In the genomic region with DNA sequence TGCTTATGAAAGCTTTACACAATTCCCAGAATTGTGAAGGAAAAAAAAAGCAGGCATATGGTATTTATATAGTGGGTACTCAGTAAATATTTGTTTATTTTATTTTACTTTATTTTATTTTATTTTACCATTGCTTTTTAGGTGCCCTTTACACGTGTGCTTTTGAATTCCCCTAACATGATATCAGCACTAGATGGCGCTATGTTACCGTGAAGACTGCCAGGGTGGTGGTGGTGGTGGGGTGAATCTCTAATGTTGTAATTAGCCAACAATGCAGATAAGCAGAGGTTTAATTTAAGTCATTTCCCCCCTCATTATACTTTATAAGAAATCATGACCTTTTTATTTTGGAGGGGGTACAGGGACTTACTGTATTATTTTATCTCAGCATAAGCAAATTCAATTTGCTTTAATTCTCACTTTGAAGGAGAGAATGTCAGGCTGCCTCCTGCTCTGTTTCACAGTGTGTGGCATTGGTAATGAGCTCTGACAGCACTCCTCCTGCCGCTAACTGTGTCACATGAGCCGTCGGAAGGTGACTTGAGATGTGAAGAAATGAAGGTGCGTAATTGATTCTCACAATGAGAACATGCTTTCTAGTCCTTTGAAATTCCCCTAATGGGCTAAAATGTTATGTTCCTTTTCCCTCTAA, we compare ENCODE assay signal across 7 cellular contexts.
A peak's percentile ranks its signal among the peaks of the same experiment; 100 is the strongest.
DNase-seq lines count a peak whose midpoint lies in the region; ATAC-seq, FAIRE-seq and TF ChIP-seq lines count a peak whose summit lies in the region.

No MANE protein-coding gene starts in this region.

- no peaks in the 10 kb centered on the region for H4K20me1 ChIP-seq in KMS-11 (ENCODE audit: insufficient read depth)

- H3K27ac ChIP-seq in KMS-11 (no peak overlapping the region), pancreas (no peak overlapping the region)

- no peaks in the 10 kb centered on the region for H3K9me3 ChIP-seq in pancreas

- no peak for TF ChIP-seq POLR2A in GM12892 (IDR thresholded peaks at IDR 0.05; ENCODE audit: low read depth, low read length)

- H3K9ac ChIP-seq in KMS-11 = no peak overlapping the region

- peak; percentile 22 for DNase-seq in DMS53 treated with DMSO at 0.1 percent for 48 hours (lab: John Stamatoyannopoulos, UW; ENCODE audit: unreplicated experiment)
- peak; percentile 27 for DNase-seq in GM20000 (ENCODE audit: low spot score)
- DNase-seq in SKM-1 (lab: John Stamatoyannopoulos, UW; ENCODE audit: unreplicated experiment) = peak; percentile 44
- DNase-seq in fibroblast of mammary gland (ENCODE audit: low read depth) = peak; percentile 50
- no peak for DNase-seq in pancreas
- DNase-seq in GM12892 (ENCODE audit: insufficient read length) = no peak

- H3K4me1 ChIP-seq in KMS-11 (ENCODE audit: low read depth, poor library complexity, severe bottlenecking) (no peaks in the 10 kb centered on the region), pancreas (no peaks in the 10 kb centered on the region)

- peak in 3 of 4 donors; percentile 69 to 83 (median 72) for ATAC-seq in pancreas

- no peaks in the 10 kb centered on the region for H3K79me2 ChIP-seq in KMS-11 (ENCODE audit: insufficient read depth, low read depth)

- intact Hi-C loops in pancreas (cut with DNase I) = loop anchor here in 1 of 3 donors (10.0 kb wide), 2 partner anchors 776 to 1106 kb away; no protein-coding TSS in a partner anchor

- WGBS in pancreas, 2 donors = 19 to 24% methylated on average over 7 of the region's 7 CpGs

- H2AFZ ChIP-seq in KMS-11 (ENCODE audit: low read depth) = no peak overlapping the region

- H3K4me3 ChIP-seq in KMS-11 (IDR thresholded peaks at IDR 0.05; ENCODE audit: insufficient read depth, low read depth, low read length) (no peak overlapping the region), fibroblast of mammary gland (ENCODE audit: control insufficient read depth, low read depth, low read length) (no peak overlapping the region), pancreas (no peak overlapping the region)

- H3K27me3 ChIP-seq in KMS-11 (ENCODE audit: insufficient read depth, low read depth) (no peaks in the 10 kb centered on the region), pancreas (no peaks in the 10 kb centered on the region)

- TF ChIP-seq CTCF in GM20000 (IDR thresholded peaks at IDR 0.05; ENCODE audit: extremely low read depth, missing control alignments) (peak; percentile 54), KMS-11 (conservative IDR thresholded peaks at IDR 0.05; ENCODE audit: low read depth, low read length) (peak; percentile 86), fibroblast of mammary gland (conservative IDR thresholded peaks at IDR 0.05; ENCODE audit: control insufficient read depth, insufficient read depth, low read depth, low read length) (peak; percentile 72), pancreas (IDR thresholded peaks at IDR 0.05) (peak; percentile 40 to 49 (median 44))

- FAIRE-seq in pancreas (lab: Jason Lieb, UNC) (no peak), GM12892 (lab: Jason Lieb, UNC) (no peak)

- no peak overlapping the region for H3K4me2 ChIP-seq in KMS-11

- H3K36me3 ChIP-seq in KMS-11 (ENCODE audit: insufficient read depth) = no peaks in the 10 kb centered on the region
- H3K36me3 ChIP-seq in pancreas = no peaks in the 10 kb centered on the region

Comparison
In these comparisons a context has a peak if more than half of its experiments do, and no peak if none do; other contexts are left out.
1. DNase-seq: peak in DMS53 treated with DMSO at 0.1 percent for 48 hours (single experiment), GM20000 (single experiment), SKM-1 (single experiment) and fibroblast of mammary gland (single experiment); none in pancreas (0 of 6) and GM12892 (single experiment).
2. Peak in every context shown above with its lines, with median percentiles within 50 percentile points of each other: CTCF ChIP-seq.